ENCODE assay signal across 1 cellular context in the genomic region with DNA sequence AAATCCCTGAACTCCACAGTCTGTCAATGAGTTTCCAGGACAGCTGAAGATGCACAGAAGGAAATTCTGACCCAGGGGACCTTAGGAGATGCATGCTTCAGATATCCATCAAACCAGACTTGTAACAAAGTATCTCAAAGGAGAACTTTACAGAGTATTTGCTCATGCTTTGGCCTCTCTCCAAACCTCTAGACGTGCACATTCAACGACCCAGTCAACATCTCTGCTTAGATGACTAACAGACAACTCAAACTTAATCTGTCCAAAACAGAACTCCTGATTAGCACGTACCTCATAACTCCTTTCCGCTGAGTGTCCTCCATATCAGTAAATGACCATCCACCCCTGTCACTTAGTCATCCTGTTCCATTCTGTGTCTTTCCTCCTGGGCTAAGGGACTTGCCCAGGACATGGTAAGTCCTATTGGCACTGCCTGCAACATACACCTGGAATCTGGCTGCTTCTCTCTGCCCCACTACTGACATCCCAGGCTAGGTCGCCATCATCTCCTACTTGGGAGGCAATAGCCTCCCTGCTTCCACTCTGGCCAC.
TF ChIP-seq lines count a peak whose summit lies in the region.

No MANE protein-coding gene starts in this region.

TF ChIP-seq in HEK293, 187 proteins besides CTCF, POLR2A, EP300 and RAD21 (continued from another document):
- TF ChIP-seq, protein P1, sequence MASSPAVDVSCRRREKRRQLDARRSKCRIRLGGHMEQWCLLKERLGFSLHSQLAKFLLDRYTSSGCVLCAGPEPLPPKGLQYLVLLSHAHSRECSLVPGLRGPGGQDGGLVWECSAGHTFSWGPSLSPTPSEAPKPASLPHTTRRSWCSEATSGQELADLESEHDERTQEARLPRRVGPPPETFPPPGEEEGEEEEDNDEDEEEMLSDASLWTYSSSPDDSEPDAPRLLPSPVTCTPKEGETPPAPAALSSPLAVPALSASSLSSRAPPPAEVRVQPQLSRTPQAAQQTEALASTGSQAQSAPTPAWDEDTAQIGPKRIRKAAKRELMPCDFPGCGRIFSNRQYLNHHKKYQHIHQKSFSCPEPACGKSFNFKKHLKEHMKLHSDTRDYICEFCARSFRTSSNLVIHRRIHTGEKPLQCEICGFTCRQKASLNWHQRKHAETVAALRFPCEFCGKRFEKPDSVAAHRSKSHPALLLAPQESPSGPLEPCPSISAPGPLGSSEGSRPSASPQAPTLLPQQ (tag by site-specific recombination; IDR thresholded peaks at IDR 0.05) = peak; percentile 46; the same call in 1 of the 2 replicates
- TF ChIP-seq ZNF561 (tag by site-specific recombination; IDR thresholded peaks at IDR 0.05; ENCODE audit: borderline replicate concordance) (no peak), SALL2 (tag by site-specific recombination; IDR thresholded peaks at IDR 0.05; ENCODE audit: borderline replicate concordance) (no peak), ZBTB20 (tag by site-specific recombination; IDR thresholded peaks at IDR 0.05) (0 out of 2 replicates have a peak, but pooled peaks have one; percentile 16), ZNF416 (tag by site-specific recombination; IDR thresholded peaks at IDR 0.05) (no peak), ZNF610 (tag by site-specific recombination; IDR thresholded peaks at IDR 0.05; ENCODE audit: borderline replicate concordance) (no peak), RBAK (tag by site-specific recombination; IDR thresholded peaks at IDR 0.05) (no peak), ZNF549 (tag by site-specific recombination; IDR thresholded peaks at IDR 0.05) (no peak), ZFP37 (tag by site-specific recombination; IDR thresholded peaks at IDR 0.05) (0 out of 2 replicates have a peak, but pooled peaks have one; percentile 65), ZNF202 (tag by site-specific recombination; IDR thresholded peaks at IDR 0.05; ENCODE audit: borderline replicate concordance) (no peak), ZNF558 (tag by site-specific recombination; IDR thresholded peaks at IDR 0.05) (0 out of 2 replicates have a peak, but pooled peaks have one; percentile 22), ZNF324 (tag by site-specific recombination; IDR thresholded peaks at IDR 0.05) (no peak), ZNF311 (tag by site-specific recombination; IDR thresholded peaks at IDR 0.05; ENCODE audit: borderline replicate concordance) (no peak), ZNF837 (tag by site-specific recombination; IDR thresholded peaks at IDR 0.05) (0 out of 2 replicates have a peak, but pooled peaks have one; percentile 29), ZNF76 (tag by site-specific recombination; IDR thresholded peaks at IDR 0.05; ENCODE audit: borderline replicate concordance, low read depth) (peak; percentile 32; the same call in 1 of the 2 replicates), ZNF707 (tag by site-specific recombination; IDR thresholded peaks at IDR 0.05) (no peak), ZNF175 (tag by site-specific recombination; IDR thresholded peaks at IDR 0.05) (no peak), ZNF501 (tag by site-specific recombination; IDR thresholded peaks at IDR 0.05) (no peak), ZNF174 (tag by site-specific recombination; IDR thresholded peaks at IDR 0.05) (no peak), ZFP3 (tag by site-specific recombination; IDR thresholded peaks at IDR 0.05; ENCODE audit: low read depth) (no peak), ZXDB (tag by site-specific recombination; IDR thresholded peaks at IDR 0.05) (peak; percentile 81), ZNF701 (tag by site-specific recombination; IDR thresholded peaks at IDR 0.05) (no peak), HOXC10 (CRISPR knock-in tag; IDR thresholded peaks at IDR 0.05) (no peak), MEIS1 (CRISPR knock-in tag; IDR thresholded peaks at IDR 0.05; ENCODE audit: borderline replicate concordance) (no peak), ZNF423 (tag by site-specific recombination; IDR thresholded peaks at IDR 0.05) (no peak), ZNF404 (tag by site-specific recombination; IDR thresholded peaks at IDR 0.05) (no peak), ZNF214 (tag by site-specific recombination; IDR thresholded peaks at IDR 0.05; ENCODE audit: borderline replicate concordance) (no peak), ZNF529 (tag by site-specific recombination; IDR thresholded peaks at IDR 0.05; ENCODE audit: insufficient replicate concordance) (no peak), ZNF114 (tag by site-specific recombination; IDR thresholded peaks at IDR 0.05) (no peak)
- TF ChIP-seq, protein P2, sequence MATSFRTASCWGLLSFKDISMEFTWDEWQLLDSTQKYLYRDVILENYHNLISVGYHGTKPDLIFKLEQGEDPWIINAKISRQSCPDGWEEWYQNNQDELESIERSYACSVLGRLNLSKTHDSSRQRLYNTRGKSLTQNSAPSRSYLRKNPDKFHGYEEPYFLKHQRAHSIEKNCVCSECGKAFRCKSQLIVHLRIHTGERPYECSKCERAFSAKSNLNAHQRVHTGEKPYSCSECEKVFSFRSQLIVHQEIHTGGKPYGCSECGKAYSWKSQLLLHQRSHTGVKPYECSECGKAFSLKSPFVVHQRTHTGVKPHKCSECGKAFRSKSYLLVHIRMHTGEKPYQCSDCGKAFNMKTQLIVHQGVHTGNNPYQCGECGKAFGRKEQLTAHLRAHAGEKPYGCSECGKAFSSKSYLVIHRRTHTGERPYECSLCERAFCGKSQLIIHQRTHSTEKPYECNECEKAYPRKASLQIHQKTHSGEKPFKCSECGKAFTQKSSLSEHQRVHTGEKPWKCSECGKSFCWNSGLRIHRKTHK (tag by site-specific recombination; IDR thresholded peaks at IDR 0.05) = no peak; the same call in 1 of the 2 replicates
- TF ChIP-seq, protein P3, sequence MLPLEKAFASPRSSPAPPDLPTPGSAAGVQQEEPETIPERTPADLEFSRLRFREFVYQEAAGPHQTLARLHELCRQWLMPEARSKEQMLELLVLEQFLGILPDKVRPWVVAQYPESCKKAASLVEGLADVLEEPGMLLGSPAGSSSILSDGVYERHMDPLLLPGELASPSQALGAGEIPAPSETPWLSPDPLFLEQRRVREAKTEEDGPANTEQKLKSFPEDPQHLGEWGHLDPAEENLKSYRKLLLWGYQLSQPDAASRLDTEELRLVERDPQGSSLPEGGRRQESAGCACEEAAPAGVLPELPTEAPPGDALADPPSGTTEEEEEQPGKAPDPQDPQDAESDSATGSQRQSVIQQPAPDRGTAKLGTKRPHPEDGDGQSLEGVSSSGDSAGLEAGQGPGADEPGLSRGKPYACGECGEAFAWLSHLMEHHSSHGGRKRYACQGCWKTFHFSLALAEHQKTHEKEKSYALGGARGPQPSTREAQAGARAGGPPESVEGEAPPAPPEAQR (tag by site-specific recombination; IDR thresholded peaks at IDR 0.05) = no peak
- TF ChIP-seq, protein P4, sequence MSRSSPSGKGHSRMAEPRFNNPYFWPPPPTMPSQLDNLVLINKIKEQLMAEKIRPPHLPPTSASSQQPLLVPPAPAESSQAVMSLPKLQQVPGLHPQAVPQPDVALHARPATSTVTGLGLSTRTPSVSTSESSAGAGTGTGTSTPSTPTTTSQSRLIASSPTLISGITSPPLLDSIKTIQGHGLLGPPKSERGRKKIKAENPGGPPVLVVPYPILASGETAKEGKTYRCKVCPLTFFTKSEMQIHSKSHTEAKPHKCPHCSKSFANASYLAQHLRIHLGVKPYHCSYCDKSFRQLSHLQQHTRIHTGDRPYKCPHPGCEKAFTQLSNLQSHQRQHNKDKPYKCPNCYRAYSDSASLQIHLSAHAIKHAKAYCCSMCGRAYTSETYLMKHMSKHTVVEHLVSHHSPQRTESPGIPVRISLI (tag by site-specific recombination; IDR thresholded peaks at IDR 0.05) = no peak
- TF ChIP-seq, protein P5, sequence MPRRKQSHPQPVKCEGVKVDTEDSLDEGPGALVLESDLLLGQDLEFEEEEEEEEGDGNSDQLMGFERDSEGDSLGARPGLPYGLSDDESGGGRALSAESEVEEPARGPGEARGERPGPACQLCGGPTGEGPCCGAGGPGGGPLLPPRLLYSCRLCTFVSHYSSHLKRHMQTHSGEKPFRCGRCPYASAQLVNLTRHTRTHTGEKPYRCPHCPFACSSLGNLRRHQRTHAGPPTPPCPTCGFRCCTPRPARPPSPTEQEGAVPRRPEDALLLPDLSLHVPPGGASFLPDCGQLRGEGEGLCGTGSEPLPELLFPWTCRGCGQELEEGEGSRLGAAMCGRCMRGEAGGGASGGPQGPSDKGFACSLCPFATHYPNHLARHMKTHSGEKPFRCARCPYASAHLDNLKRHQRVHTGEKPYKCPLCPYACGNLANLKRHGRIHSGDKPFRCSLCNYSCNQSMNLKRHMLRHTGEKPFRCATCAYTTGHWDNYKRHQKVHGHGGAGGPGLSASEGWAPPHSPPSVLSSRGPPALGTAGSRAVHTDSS (tag by site-specific recombination; IDR thresholded peaks at IDR 0.05) = no peak
- TF ChIP-seq, protein P6, sequence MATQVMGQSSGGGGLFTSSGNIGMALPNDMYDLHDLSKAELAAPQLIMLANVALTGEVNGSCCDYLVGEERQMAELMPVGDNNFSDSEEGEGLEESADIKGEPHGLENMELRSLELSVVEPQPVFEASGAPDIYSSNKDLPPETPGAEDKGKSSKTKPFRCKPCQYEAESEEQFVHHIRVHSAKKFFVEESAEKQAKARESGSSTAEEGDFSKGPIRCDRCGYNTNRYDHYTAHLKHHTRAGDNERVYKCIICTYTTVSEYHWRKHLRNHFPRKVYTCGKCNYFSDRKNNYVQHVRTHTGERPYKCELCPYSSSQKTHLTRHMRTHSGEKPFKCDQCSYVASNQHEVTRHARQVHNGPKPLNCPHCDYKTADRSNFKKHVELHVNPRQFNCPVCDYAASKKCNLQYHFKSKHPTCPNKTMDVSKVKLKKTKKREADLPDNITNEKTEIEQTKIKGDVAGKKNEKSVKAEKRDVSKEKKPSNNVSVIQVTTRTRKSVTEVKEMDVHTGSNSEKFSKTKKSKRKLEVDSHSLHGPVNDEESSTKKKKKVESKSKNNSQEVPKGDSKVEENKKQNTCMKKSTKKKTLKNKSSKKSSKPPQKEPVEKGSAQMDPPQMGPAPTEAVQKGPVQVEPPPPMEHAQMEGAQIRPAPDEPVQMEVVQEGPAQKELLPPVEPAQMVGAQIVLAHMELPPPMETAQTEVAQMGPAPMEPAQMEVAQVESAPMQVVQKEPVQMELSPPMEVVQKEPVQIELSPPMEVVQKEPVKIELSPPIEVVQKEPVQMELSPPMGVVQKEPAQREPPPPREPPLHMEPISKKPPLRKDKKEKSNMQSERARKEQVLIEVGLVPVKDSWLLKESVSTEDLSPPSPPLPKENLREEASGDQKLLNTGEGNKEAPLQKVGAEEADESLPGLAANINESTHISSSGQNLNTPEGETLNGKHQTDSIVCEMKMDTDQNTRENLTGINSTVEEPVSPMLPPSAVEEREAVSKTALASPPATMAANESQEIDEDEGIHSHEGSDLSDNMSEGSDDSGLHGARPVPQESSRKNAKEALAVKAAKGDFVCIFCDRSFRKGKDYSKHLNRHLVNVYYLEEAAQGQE (tag by site-specific recombination; IDR thresholded peaks at IDR 0.05) = no peak
